1 cellular context compared by ENCODE assay signal in genomic region chr14:64495252-64495651, GRCh38.
TF ChIP-seq lines count a peak whose summit lies in the region.

No MANE protein-coding gene starts in this region.

TF ChIP-seq in GM23338, 12 proteins besides CTCF, POLR2A, EP300 and RAD21:
- TF ChIP-seq ZNF331 (CRISPR knock-in tag; IDR thresholded peaks at IDR 0.05; ENCODE audit: low read depth): no peak
- no peak for TF ChIP-seq NANOG (IDR thresholded peaks at IDR 0.05; ENCODE audit: borderline replicate concordance)
- TF ChIP-seq JUNB (IDR thresholded peaks at IDR 0.05; ENCODE audit: unreplicated experiment): no peak
- no peak for TF ChIP-seq STAT1 (IDR thresholded peaks at IDR 0.05; ENCODE audit: unreplicated experiment)
- no peak for TF ChIP-seq CREB1 (CRISPR knock-in tag; IDR thresholded peaks at IDR 0.05; ENCODE audit: low read depth)
- no peak for TF ChIP-seq ETS1 (IDR thresholded peaks at IDR 0.05)
- TF ChIP-seq ZNF114 (CRISPR knock-in tag; IDR thresholded peaks at IDR 0.05): no peak
- no peak for TF ChIP-seq REST (IDR thresholded peaks at IDR 0.05; ENCODE audit: unreplicated experiment)
- TF ChIP-seq, protein P1, sequence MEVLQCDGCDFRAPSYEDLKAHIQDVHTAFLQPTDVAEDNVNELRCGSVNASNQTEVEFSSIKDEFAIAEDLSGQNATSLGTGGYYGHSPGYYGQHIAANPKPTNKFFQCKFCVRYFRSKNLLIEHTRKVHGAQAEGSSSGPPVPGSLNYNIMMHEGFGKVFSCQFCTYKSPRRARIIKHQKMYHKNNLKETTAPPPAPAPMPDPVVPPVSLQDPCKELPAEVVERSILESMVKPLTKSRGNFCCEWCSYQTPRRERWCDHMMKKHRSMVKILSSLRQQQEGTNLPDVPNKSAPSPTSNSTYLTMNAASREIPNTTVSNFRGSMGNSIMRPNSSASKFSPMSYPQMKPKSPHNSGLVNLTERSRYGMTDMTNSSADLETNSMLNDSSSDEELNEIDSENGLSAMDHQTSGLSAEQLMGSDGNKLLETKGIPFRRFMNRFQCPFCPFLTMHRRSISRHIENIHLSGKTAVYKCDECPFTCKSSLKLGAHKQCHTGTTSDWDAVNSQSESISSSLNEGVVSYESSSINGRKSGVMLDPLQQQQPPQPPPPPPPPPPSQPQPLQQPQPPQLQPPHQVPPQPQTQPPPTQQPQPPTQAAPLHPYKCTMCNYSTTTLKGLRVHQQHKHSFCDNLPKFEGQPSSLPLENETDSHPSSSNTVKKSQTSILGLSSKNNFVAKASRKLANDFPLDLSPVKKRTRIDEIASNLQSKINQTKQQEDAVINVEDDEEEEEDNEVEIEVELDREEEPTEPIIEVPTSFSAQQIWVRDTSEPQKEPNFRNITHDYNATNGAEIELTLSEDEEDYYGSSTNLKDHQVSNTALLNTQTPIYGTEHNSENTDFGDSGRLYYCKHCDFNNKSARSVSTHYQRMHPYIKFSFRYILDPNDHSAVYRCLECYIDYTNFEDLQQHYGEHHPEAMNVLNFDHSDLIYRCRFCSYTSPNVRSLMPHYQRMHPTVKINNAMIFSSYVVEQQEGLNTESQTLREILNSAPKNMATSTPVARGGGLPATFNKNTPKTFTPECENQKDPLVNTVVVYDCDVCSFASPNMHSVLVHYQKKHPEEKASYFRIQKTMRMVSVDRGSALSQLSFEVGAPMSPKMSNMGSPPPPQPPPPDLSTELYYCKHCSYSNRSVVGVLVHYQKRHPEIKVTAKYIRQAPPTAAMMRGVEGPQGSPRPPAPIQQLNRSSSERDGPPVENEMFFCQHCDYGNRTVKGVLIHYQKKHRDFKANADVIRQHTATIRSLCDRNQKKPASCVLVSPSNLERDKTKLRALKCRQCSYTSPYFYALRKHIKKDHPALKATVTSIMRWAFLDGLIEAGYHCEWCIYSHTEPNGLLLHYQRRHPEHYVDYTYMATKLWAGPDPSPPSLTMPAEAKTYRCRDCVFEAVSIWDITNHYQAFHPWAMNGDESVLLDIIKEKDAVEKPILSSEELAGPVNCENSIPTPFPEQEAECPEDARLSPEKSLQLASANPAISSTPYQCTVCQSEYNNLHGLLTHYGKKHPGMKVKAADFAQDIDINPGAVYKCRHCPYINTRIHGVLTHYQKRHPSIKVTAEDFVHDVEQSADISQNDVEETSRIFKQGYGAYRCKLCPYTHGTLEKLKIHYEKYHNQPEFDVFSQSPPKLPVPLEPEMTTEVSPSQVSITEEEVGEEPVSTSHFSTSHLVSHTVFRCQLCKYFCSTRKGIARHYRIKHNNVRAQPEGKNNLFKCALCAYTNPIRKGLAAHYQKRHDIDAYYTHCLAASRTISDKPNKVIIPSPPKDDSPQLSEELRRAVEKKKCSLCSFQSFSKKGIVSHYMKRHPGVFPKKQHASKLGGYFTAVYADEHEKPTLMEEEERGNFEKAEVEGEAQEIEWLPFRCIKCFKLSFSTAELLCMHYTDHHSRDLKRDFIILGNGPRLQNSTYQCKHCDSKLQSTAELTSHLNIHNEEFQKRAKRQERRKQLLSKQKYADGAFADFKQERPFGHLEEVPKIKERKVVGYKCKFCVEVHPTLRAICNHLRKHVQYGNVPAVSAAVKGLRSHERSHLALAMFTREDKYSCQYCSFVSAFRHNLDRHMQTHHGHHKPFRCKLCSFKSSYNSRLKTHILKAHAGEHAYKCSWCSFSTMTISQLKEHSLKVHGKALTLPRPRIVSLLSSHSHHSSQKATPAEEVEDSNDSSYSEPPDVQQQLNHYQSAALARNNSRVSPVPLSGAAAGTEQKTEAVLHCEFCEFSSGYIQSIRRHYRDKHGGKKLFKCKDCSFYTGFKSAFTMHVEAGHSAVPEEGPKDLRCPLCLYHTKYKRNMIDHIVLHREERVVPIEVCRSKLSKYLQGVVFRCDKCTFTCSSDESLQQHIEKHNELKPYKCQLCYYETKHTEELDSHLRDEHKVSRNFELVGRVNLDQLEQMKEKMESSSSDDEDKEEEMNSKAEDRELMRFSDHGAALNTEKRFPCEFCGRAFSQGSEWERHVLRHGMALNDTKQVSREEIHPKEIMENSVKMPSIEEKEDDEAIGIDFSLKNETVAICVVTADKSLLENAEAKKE (CRISPR knock-in tag; IDR thresholded peaks at IDR 0.05): no peak
- TF ChIP-seq EZH2phosphoT487 (IDR thresholded peaks at IDR 0.05; ENCODE audit: unreplicated experiment): no peak
- no peak for TF ChIP-seq EZH2 (IDR thresholded peaks at IDR 0.05; ENCODE audit: low read depth, unreplicated experiment)
- no peak for TF ChIP-seq POLR2AphosphoS5 (IDR thresholded peaks at IDR 0.05; ENCODE audit: low read depth)
